32 cellular contexts compared by ENCODE assay signal in genomic region chr10:128498378-128498730, GRCh38.
"Had no signal": no experiment of that assay in that cellular context is flagged by ENCODE, and none has a peak within 500 bp of the region (broad histone marks: within the 10 kb centered on the region; RNA-seq: fewer than 3 reads in every experiment).

No MANE protein-coding gene starts in this region.

- H3K4me1 ChIP-seq: gastroesophageal sphincter, left ventricle myocardium inferior, right lobe of liver, testis, transverse colon had no signal

- H3K9me3 Mint-ChIP-seq: activated naive CD4-positive, alpha-beta T cell treated with anti-CD3 and anti-CD28 coated beads, Interleukin-2, amount 10 ng/mL, durations not matched to agents 7 days and 5 days; activated naive CD8-positive, alpha-beta T cell treated with anti-CD3 and anti-CD28 coated beads, Interleukin-2, amount 10 ng/mL, durations not matched to agents 7 days and 5 days; activated T-cell treated with anti-CD3 and anti-CD28 coated beads, Interleukin-2, amount 50 U/mL, for 24 hours; effector memory CD8-positive, alpha-beta T cell; mesothelial cell of epicardium; nephron progenitor cell; T-helper 2 cell treated with Interferon-gamma antibody and Interleukin-4, amounts not matched to agents 5 μg/mL and 100 μg/mL, for 36 hours had no signal

- H3K36me3 ChIP-seq: brain microvascular endothelial cell, gastroesophageal sphincter, left ventricle myocardium inferior, neutrophil, ovary, right lobe of liver, transverse colon had no signal

- ATAC-seq: activated CD4-positive, CD25-positive, alpha-beta regulatory T cell treated with anti-CD3 and anti-CD28 coated beads, Interleukin-2, amount 50 U/mL, for 24 hours; effector memory CD8-positive, alpha-beta T cell; gastroesophageal sphincter; right lobe of liver; stimulated activated naive CD8-positive, alpha-beta T cell treated with anti-CD3 and anti-CD28 coated beads, Interleukin-15, Interleukin-2, amounts not matched to agents 100 U/mL and 50 U/mL, for 24 hours had no signal

- H3K4me3 ChIP-seq: gastroesophageal sphincter, left ventricle myocardium inferior, ovary, right lobe of liver, testis, transverse colon had no signal

- H3K27ac ChIP-seq: brain microvascular endothelial cell, gastroesophageal sphincter, left ventricle myocardium inferior, neutrophil, ovary, right lobe of liver, testis, transverse colon had no signal

- FAIRE-seq: astrocyte, endothelial cell of umbilical vein, islet of Langerhans, urothelium cell line had no signal

- H3K4me3 Mint-ChIP-seq: activated naive CD4-positive, alpha-beta T cell treated with anti-CD3 and anti-CD28 coated beads, Interleukin-2, amount 10 ng/mL, durations not matched to agents 7 days and 5 days; activated naive CD8-positive, alpha-beta T cell treated with anti-CD3 and anti-CD28 coated beads, Interleukin-2, amount 10 ng/mL, durations not matched to agents 7 days and 5 days; activated T-cell treated with anti-CD3 and anti-CD28 coated beads, Interleukin-2, amount 50 U/mL, for 24 hours; effector memory CD8-positive, alpha-beta T cell; mesothelial cell of epicardium; naive B cell; nephron progenitor cell; T-helper 2 cell treated with Interferon-gamma antibody and Interleukin-4, amounts not matched to agents 5 μg/mL and 100 μg/mL, for 36 hours had no signal

- H3K9me3 ChIP-seq: gastroesophageal sphincter, left ventricle myocardium inferior, neutrophil, ovary, right lobe of liver, testis, transverse colon had no signal

- DNase-seq: activated CD4-positive, alpha-beta T cell treated with anti-CD3 and anti-CD28 coated beads for 48 hours; activated CD4-positive, alpha-beta T cell treated with anti-CD3 and anti-CD28 coated beads, Interleukin-2, amount 50 U/mL, for 48 hours; activated CD8-positive, alpha-beta memory T cell treated with anti-CD3 and anti-CD28 coated beads, Interleukin-2, amount 50 U/mL, for 48 hours; activated gamma-delta T cell; activated naive CD4-positive, alpha-beta T cell treated with anti-CD3 and anti-CD28 coated beads, Interleukin-2, amount 10 ng/mL, durations not matched to agents 7 days and 5 days; activated naive CD8-positive, alpha-beta T cell treated with anti-CD3 and anti-CD28 coated beads, Interleukin-2, amount 10 ng/mL, durations not matched to agents 7 days and 5 days; activated T-cell treated with anti-CD3 and anti-CD28 coated beads, Interleukin-2, amount 50 U/mL, for 24 hours; brain microvascular endothelial cell; cortex of kidney; effector memory CD8-positive, alpha-beta T cell; head of caudate nucleus; hippocampal formation; left ventricle myocardium inferior; naive B cell; nephron progenitor cell; ovary; stimulated activated CD4-positive, alpha-beta T cell treated with anti-CD3 and anti-CD28 coated beads, Interleukin-12 subunit alpha, Interleukin-12 subunit beta, amount 100 ng/mL, for 4 hours; stimulated activated CD4-positive, alpha-beta T cell treated with anti-CD3 and anti-CD28 coated beads, Interleukin-4, amount 100 ng/mL, for 1 hour; stimulated activated naive CD8-positive, alpha-beta T cell treated with anti-CD3 and anti-CD28 coated beads, Interleukin-15, Interleukin-2, amounts not matched to agents 100 U/mL and 50 U/mL, for 24 hours; testis; transverse colon had no signal

- H3K27ac Mint-ChIP-seq: activated naive CD4-positive, alpha-beta T cell treated with anti-CD3 and anti-CD28 coated beads, Interleukin-2, amount 10 ng/mL, durations not matched to agents 7 days and 5 days; activated naive CD8-positive, alpha-beta T cell treated with anti-CD3 and anti-CD28 coated beads, Interleukin-2, amount 10 ng/mL, durations not matched to agents 7 days and 5 days; activated T-cell treated with anti-CD3 and anti-CD28 coated beads, Interleukin-2, amount 50 U/mL, for 24 hours; effector memory CD8-positive, alpha-beta T cell; mesothelial cell of epicardium; naive B cell; nephron progenitor cell; progenitor cell of endocrine pancreas; T-helper 2 cell treated with Interferon-gamma antibody and Interleukin-4, amounts not matched to agents 5 μg/mL and 100 μg/mL, for 36 hours had no signal

- H3K4me1 Mint-ChIP-seq: activated naive CD4-positive, alpha-beta T cell treated with anti-CD3 and anti-CD28 coated beads, Interleukin-2, amount 10 ng/mL, durations not matched to agents 7 days and 5 days; activated naive CD8-positive, alpha-beta T cell treated with anti-CD3 and anti-CD28 coated beads, Interleukin-2, amount 10 ng/mL, durations not matched to agents 7 days and 5 days; mesothelial cell of epicardium; naive B cell had no signal

- H3K36me3 Mint-ChIP-seq: activated naive CD4-positive, alpha-beta T cell treated with anti-CD3 and anti-CD28 coated beads, Interleukin-2, amount 10 ng/mL, durations not matched to agents 7 days and 5 days; activated naive CD8-positive, alpha-beta T cell treated with anti-CD3 and anti-CD28 coated beads, Interleukin-2, amount 10 ng/mL, durations not matched to agents 7 days and 5 days; mesothelial cell of epicardium; naive B cell had no signal

- H3K27me3 ChIP-seq: brain microvascular endothelial cell, gastroesophageal sphincter, neutrophil, ovary, right lobe of liver, testis, transverse colon had no signal

- H3K27me3 Mint-ChIP-seq: activated naive CD4-positive, alpha-beta T cell treated with anti-CD3 and anti-CD28 coated beads, Interleukin-2, amount 10 ng/mL, durations not matched to agents 7 days and 5 days; activated naive CD8-positive, alpha-beta T cell treated with anti-CD3 and anti-CD28 coated beads, Interleukin-2, amount 10 ng/mL, durations not matched to agents 7 days and 5 days; effector memory CD8-positive, alpha-beta T cell; progenitor cell of endocrine pancreas had no signal
